ENCODE assay signal across 12 cellular contexts in the genomic region with DNA sequence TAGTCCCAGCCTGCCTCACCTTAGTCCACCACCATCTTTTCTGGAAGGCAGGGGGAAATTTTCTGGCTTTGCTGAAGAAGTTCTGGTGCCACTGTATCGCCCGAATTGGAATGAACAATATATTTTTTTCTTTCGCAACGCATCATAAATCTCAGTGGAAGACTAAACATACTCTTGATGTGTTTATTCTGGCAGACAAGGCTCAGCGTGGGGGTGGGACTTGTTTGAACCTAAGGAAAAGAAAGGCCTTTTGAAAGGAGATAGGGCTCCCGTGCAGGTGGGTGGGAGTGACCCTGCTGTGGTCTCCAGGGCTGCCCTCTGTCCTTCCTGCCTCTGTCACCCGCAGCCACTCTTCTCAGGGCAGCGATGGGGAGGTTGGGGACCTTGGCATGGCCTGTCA. TPM values are rescaled to one million over a fixed set of nuclear protein-coding genes. Genes with fewer than 3 reads are reported as not detected.
A peak's percentile ranks its signal among the peaks of the same experiment; 100 is the strongest.
DNase-seq lines count a peak whose midpoint lies in the region; ATAC-seq, FAIRE-seq and TF ChIP-seq lines count a peak whose summit lies in the region.
"Had no signal": no experiment of that assay in that cellular context is flagged by ENCODE, and none has a peak within 500 bp of the region (broad histone marks: within the 10 kb centered on the region; RNA-seq: fewer than 3 reads in every experiment).

No MANE protein-coding gene starts in this region.

- H3K27me3 ChIP-seq in WERI-Rb-1 (ENCODE audit: insufficient read depth, low read depth, severe bottlenecking), result no peaks in the 10 kb centered on the region

- no peak overlapping the region for H3K4me3 Mint-ChIP-seq in activated CD4-positive, alpha-beta memory T cell treated with anti-CD3 and anti-CD28 coated beads for 36 hours
- H3K4me3 Mint-ChIP-seq: GM23338 had no signal

- no peaks in the 10 kb centered on the region for H3K36me3 ChIP-seq in WERI-Rb-1

- peaks cover 77% of the 10 kb centered on the region for H3K4me1 Mint-ChIP-seq in activated CD4-positive, alpha-beta memory T cell treated with anti-CD3 and anti-CD28 coated beads for 36 hours (ENCODE audit: low read depth)

- no peak for DNase-seq in A549 (ENCODE audit: low read depth in 1 of 2, low spot score in 1 of 2)
- peak; percentile 52 for DNase-seq in EH (ENCODE audit: low read depth)
- no peak for DNase-seq in activated CD4-positive, alpha-beta memory T cell treated with anti-CD3 and anti-CD28 coated beads for 36 hours
- DNase-seq in iris pigment epithelial cell (ENCODE audit: low read depth), result peak; percentile 76
- DNase-seq in putamen (ENCODE audit: low spot score), result no peak
- DNase-seq in WERI-Rb-1, result no peak
- DNase-seq in NCI-H2107 (lab: John Stamatoyannopoulos, UW), result no peak
- DNase-seq: COR-L47, NCI-H1694, SIG-M5 had no signal

- peaks cover 60% of the 10 kb centered on the region for H3K36me3 Mint-ChIP-seq in activated CD4-positive, alpha-beta memory T cell treated with anti-CD3 and anti-CD28 coated beads for 36 hours

- TF ChIP-seq CTCF in A549 (IDR thresholded peaks at IDR 0.05) (no peak), WERI-Rb-1 (IDR thresholded peaks at IDR 0.05; ENCODE audit: low read depth, low read length) (no peak)

- POLR2A ChIA-PET in A549 (lab: Yijun Ruan, JAX), result interaction anchor here (1.0 to 1.1 kb wide), 2 partner anchors 43 to 44 kb away, joined by 3 read pairs; a partner anchor contains a TSS
- POLR2A ChIA-PET in activated CD4-positive, alpha-beta memory T cell treated with anti-CD3 and anti-CD28 coated beads for 36 hours (lab: Charles Lee), result interaction anchor here (0.8 to 1.1 kb wide), 3 partner anchors 12 to 39 kb away, joined by 3 read pairs; no protein-coding TSS in a partner anchor

- intact Hi-C loops in activated CD4-positive, alpha-beta memory T cell treated with anti-CD3 and anti-CD28 coated beads for 36 hours (cut with micrococcal nuclease), result loop anchor here (1.0 kb wide), 1 partner anchor 39 kb away; no protein-coding TSS in a partner anchor

- peak overlapping the region; percentile 71 for H3K27ac Mint-ChIP-seq in activated CD4-positive, alpha-beta memory T cell treated with anti-CD3 and anti-CD28 coated beads for 36 hours
- H3K27ac Mint-ChIP-seq: GM23338 had no signal

- no peaks in the 10 kb centered on the region for H3K9me3 Mint-ChIP-seq in activated CD4-positive, alpha-beta memory T cell treated with anti-CD3 and anti-CD28 coated beads for 36 hours
- H3K9me3 Mint-ChIP-seq: GM23338 had no signal

- ATAC-seq in A549, result no peak
- ATAC-seq in GM21529 (IDR thresholded peaks at IDR 0.05; ENCODE audit: unreplicated experiment), result no peak
- ATAC-seq: GM23338 had no signal

- no peak for FAIRE-seq in A549 (lab: Jason Lieb, UNC)

- H3K4me1 ChIP-seq in A549, result peaks cover 24% of the 10 kb centered on the region; the same call in 2 of the 3 replicates

- TF ChIP-seq EP300 in A549 (IDR thresholded peaks at IDR 0.05), result no peak

- H3K4me3 ChIP-seq in A549 (no peak overlapping the region), WERI-Rb-1 (ENCODE audit: low read depth, low read length) (no peak overlapping the region)
- H3K4me3 ChIP-seq: GM23338 had no signal

- H3K27ac ChIP-seq in A549 (no peak overlapping the region), WERI-Rb-1 (no peak overlapping the region)

- TF ChIP-seq RAD21 in A549 (conservative IDR thresholded peaks at IDR 0.05 in 1 of 2, IDR thresholded peaks at IDR 0.05 in 1 of 2), result no peak

- no peak for TF ChIP-seq POLR2A in A549 (IDR thresholded peaks at IDR 0.05; ENCODE audit: low read length)

- H3K27me3 Mint-ChIP-seq in activated CD4-positive, alpha-beta memory T cell treated with anti-CD3 and anti-CD28 coated beads for 36 hours, result no peaks in the 10 kb centered on the region

- CTCF ChIA-PET in A549 (lab: Yijun Ruan, JAX), result interaction anchor here (1.0 to 13.0 kb wide), 5 partner anchors 6 to 51 kb away, joined by 3 to 139 read pairs (median 4); no protein-coding TSS in a partner anchor
- CTCF ChIA-PET in activated CD4-positive, alpha-beta memory T cell treated with anti-CD3 and anti-CD28 coated beads for 36 hours (lab: Charles Lee), result interaction anchor here (0.9 to 1.6 kb wide), 7 partner anchors 9 to 69 kb away, joined by 3 to 19 read pairs (median 4); a partner anchor contains a TSS

- H3K4me2 ChIP-seq in A549, result peak overlapping the region; percentile 28; the same call in 2 of the 3 replicates
- H3K4me2 ChIP-seq: GM23338 had no signal

- 54% methylated on average over 8 of the region's 8 CpGs for WGBS in A549 (ENCODE audit: missing lambda C conversion rate)

- no peaks in the 10 kb centered on the region for H3K9me3 ChIP-seq in A549
- no peaks in the 10 kb centered on the region for H3K9me3 ChIP-seq in WERI-Rb-1 (ENCODE audit: severe bottlenecking)

TF ChIP-seq in A549, 52 proteins besides CTCF, POLR2A, EP300 and RAD21:
- TF ChIP-seq, protein P1, sequence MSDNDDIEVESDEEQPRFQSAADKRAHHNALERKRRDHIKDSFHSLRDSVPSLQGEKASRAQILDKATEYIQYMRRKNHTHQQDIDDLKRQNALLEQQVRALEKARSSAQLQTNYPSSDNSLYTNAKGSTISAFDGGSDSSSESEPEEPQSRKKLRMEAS (IDR thresholded peaks at IDR 0.05), result no peak
- no peak for TF ChIP-seq RNF2 (IDR thresholded peaks at IDR 0.05; ENCODE audit: borderline replicate concordance, low read depth)
- TF ChIP-seq CEBPB (IDR thresholded peaks at IDR 0.05), result peak in 1 of 2 experiments; percentile 31; a peak in 1 of 4 replicates

RNA-seq across cellular contexts. Expression of a gene that starts 42.5 kb away (rescaled TPM):
- polyA plus RNA-seq in A549 (2011; rRNA removed) (3.0 and 3.2 TPM in 2 replicates), A549 (2017; fragmentation: RNase III; extraction: RNeasy Plus Mini Kit Qiagen cat#74134 plus additional on column Dnase treatment) (2.8 to 3.8 TPM (median 3.4 TPM) in 3 replicates)
- 1.9 and 2.7 TPM in 2 replicates for polyA plus RNA-seq in A549 (2012; cell fraction: cytosol; rRNA removed)
- 3.0 and 3.6 TPM in 2 replicates for polyA plus RNA-seq in A549 (2012; cell fraction: nucleus; rRNA removed)
- polyA minus RNA-seq in A549 (2011; rRNA and poly(A)+ RNA removed), result 3.8 and 3.9 TPM in 2 replicates
- total RNA-seq in activated CD4-positive, alpha-beta memory T cell treated with anti-CD3 and anti-CD28 coated beads for 36 hours, result 100 to 1,000 TPM; 243 to 277 TPM

Comparison
In these comparisons a context has a peak if more than half of its experiments do, and no peak if none do; other contexts are left out.
1. DNase-seq: peak in EH (single experiment) and iris pigment epithelial cell (single experiment); none in A549 (0 of 2), activated CD4-positive, alpha-beta memory T cell treated with anti-CD3 and anti-CD28 coated beads for 36 hours (single experiment), putamen (single experiment), WERI-Rb-1 (single experiment) and NCI-H2107 (single experiment).